19 cellular contexts compared by ENCODE assay signal in the genomic region with DNA sequence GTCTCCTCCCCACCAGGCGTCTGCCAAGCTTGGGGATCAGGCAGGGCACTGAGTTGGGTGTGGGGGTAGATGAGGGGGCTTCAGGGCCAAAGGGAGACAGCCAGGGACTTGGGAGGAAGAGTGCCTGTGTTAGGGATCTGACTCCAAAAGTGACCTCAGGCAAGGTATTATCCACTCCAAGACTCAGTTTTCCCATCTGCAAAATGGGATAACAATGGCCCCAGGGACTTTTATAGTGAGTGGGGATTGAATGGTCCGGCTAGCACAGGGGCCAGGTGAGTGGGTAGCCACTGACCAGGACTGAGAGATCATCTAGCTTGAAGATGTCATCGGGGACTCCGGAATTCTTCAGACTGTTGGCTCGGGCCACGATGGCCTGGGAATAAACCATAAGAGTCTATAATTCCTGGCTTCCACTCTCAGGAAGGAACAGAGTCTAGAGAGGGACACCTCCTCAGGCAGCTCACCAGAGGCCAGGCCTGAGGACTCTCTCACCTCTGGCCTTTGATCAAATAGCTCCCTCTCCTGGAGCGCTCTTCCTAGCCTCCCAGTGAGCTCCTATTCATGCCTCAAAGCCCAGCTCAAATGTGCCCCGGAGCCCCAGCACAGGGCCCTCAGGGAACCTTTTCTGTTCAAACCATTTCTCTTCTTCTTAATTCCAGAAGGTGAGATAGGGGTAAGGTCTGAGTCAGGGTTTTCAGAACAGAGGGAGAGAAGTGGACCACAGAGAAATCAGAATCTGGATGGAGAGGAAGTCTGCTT.
"Had no signal": no experiment of that assay in that cellular context is flagged by ENCODE, and none has a peak within 500 bp of the region (broad histone marks: within the 10 kb centered on the region; RNA-seq: fewer than 3 reads in every experiment).

No MANE protein-coding gene starts in this region.

- ATAC-seq: activated CD4-positive, alpha-beta T cell treated with anti-CD3 and anti-CD28 coated beads for 36 hours; activated CD8-positive, alpha-beta T cell treated with anti-CD3 and anti-CD28 coated beads, Interleukin-2, amount 10 ng/mL, durations not matched to agents 7 days and 5 days; effector memory CD8-positive, alpha-beta T cell; heart left ventricle; stimulated activated naive CD8-positive, alpha-beta T cell treated with anti-CD3 and anti-CD28 coated beads, Interleukin-15, Interleukin-2, amounts not matched to agents 100 U/mL and 50 U/mL, for 24 hours had no signal

- H3K9me3 ChIP-seq: heart left ventricle had no signal

- H3K27me3 ChIP-seq: brain microvascular endothelial cell, heart left ventricle had no signal

- DNase-seq: activated CD4-positive, alpha-beta T cell treated with anti-CD3 and anti-CD28 coated beads for 36 hours; activated CD8-positive, alpha-beta memory T cell treated with anti-CD3 and anti-CD28 coated beads, Interleukin-2, amount 50 U/mL, for 4 hours; activated CD8-positive, alpha-beta T cell treated with anti-CD3 and anti-CD28 coated beads, Interleukin-2, amount 10 ng/mL, durations not matched to agents 7 days and 5 days; activated gamma-delta T cell treated with Interleukin-2 at 50 U/mL for 16 hours; activated naive CD8-positive, alpha-beta T cell treated with anti-CD3 and anti-CD28 coated beads for 36 hours; activated T-cell treated with anti-CD3 and anti-CD28 coated beads, Interleukin-2, amount 50 U/mL, for 48 hours; anterior cingulate cortex; brain microvascular endothelial cell; cerebellar nuclear complex; effector memory CD8-positive, alpha-beta T cell; heart left ventricle; immature natural killer cell; retina; stimulated activated CD4-positive, alpha-beta T cell treated with anti-CD3 and anti-CD28 coated beads, Interleukin-15, amount 100 ng/mL, for 24 hours; stimulated activated CD4-positive, alpha-beta T cell treated with anti-CD3 and anti-CD28 coated beads, Interleukin-4, amount 100 ng/mL, for 1 hour; stimulated activated naive CD8-positive, alpha-beta T cell treated with anti-CD3 and anti-CD28 coated beads, Interleukin-15, Interleukin-2, amounts not matched to agents 100 U/mL and 50 U/mL, for 24 hours; WERI-Rb-1 had no signal

- H3K9me3 Mint-ChIP-seq: activated naive CD8-positive, alpha-beta T cell treated with anti-CD3 and anti-CD28 coated beads for 36 hours; effector memory CD8-positive, alpha-beta T cell; immature natural killer cell; T-helper 1 cell treated with Interleukin-12 subunit alpha and Interleukin-12 subunit beta and Interleukin-4 antibody, amounts not matched to agents 30 μg/mL and 1 μg/mL, for 36 hours had no signal

- H3K4me3 ChIP-seq: heart left ventricle, SK-N-MC had no signal

- H3K27ac ChIP-seq: brain microvascular endothelial cell, heart left ventricle, SK-N-MC, WERI-Rb-1 had no signal

- H3K4me3 Mint-ChIP-seq: activated CD4-positive, alpha-beta T cell treated with anti-CD3 and anti-CD28 coated beads for 36 hours; activated CD8-positive, alpha-beta T cell treated with anti-CD3 and anti-CD28 coated beads, Interleukin-2, amount 10 ng/mL, durations not matched to agents 7 days and 5 days; activated naive CD8-positive, alpha-beta T cell treated with anti-CD3 and anti-CD28 coated beads for 36 hours; T-helper 1 cell treated with Interleukin-12 subunit alpha and Interleukin-12 subunit beta and Interleukin-4 antibody, amounts not matched to agents 30 μg/mL and 1 μg/mL, for 36 hours had no signal

- H3K27ac Mint-ChIP-seq: activated CD4-positive, alpha-beta T cell treated with anti-CD3 and anti-CD28 coated beads for 36 hours; activated CD8-positive, alpha-beta T cell treated with anti-CD3 and anti-CD28 coated beads, Interleukin-2, amount 10 ng/mL, durations not matched to agents 7 days and 5 days; T-helper 1 cell treated with Interleukin-12 subunit alpha and Interleukin-12 subunit beta and Interleukin-4 antibody, amounts not matched to agents 30 μg/mL and 1 μg/mL, for 36 hours had no signal

- H3K27me3 Mint-ChIP-seq: activated CD4-positive, alpha-beta T cell treated with anti-CD3 and anti-CD28 coated beads for 36 hours; activated naive CD8-positive, alpha-beta T cell treated with anti-CD3 and anti-CD28 coated beads for 36 hours; effector memory CD8-positive, alpha-beta T cell had no signal
